Comparison of ENCODE assay signal across 7 cellular contexts in genomic region chr2:198825534-198825933, GRCh38.
"Had no signal": no experiment of that assay in that cellular context is flagged by ENCODE, and none has a peak within 500 bp of the region (broad histone marks: within the 10 kb centered on the region; RNA-seq: fewer than 3 reads in every experiment).

No MANE protein-coding gene starts in this region.

- H3K27ac ChIP-seq: HL-60 had no signal

- H3K36me3 ChIP-seq: HAP-1 had no signal

- H3K4me3 ChIP-seq: GM23338, HAP-1 had no signal

- H2AFZ ChIP-seq: GM23338 had no signal

- DNase-seq: H7, HFFc6, KG1 had no signal

- H3K4me1 ChIP-seq: HAP-1 had no signal

- H3K9me3 ChIP-seq: HAP-1 had no signal

- ATAC-seq: GM23338, HCT116 had no signal

- H3K4me2 ChIP-seq: GM23338 had no signal
